Comparison of ENCODE assay signal across 27 cellular contexts in genomic region chr11:83259559-83259958, GRCh38. TPM values are rescaled to one million over a fixed set of nuclear protein-coding genes. Genes with fewer than 3 reads are reported as not detected.
DNase-seq lines count a peak whose midpoint lies in the region; ATAC-seq, FAIRE-seq and TF ChIP-seq lines count a peak whose summit lies in the region.
"Had no signal": no experiment of that assay in that cellular context is flagged by ENCODE, and none has a peak within 500 bp of the region (broad histone marks: within the 10 kb centered on the region; RNA-seq: fewer than 3 reads in every experiment).

No MANE protein-coding gene starts in this region.

- H3K4me1 ChIP-seq in CD8-positive, alpha-beta memory T cell (ENCODE audit: insufficient read depth, low read length), result no peaks in the 10 kb centered on the region
- peaks cover 12 to 16% of the 10 kb centered on the region in 2 donors for H3K4me1 ChIP-seq in gastrocnemius medialis

- no peak overlapping the region for H3K4me3 ChIP-seq in CD8-positive, alpha-beta memory T cell (ENCODE audit: low read length)
- H3K4me3 ChIP-seq in gastrocnemius medialis, result no peak overlapping the region
- H3K4me3 ChIP-seq: GM12878, PC-9 had no signal

- no peak for TF ChIP-seq POLR2A in gastrocnemius medialis (IDR thresholded peaks at IDR 0.05)

- CTCF ChIA-PET in CD8-positive, alpha-beta memory T cell (lab: Charles Lee), result no interaction called here

- H3K36me3 ChIP-seq in CD8-positive, alpha-beta memory T cell (ENCODE audit: insufficient read depth, low read length), result peaks cover 18% of the 10 kb centered on the region
- peaks cover 0 to 27% of the 10 kb centered on the region in 2 donors for H3K36me3 ChIP-seq in gastrocnemius medialis

- no peak overlapping the region for H3K4me3 Mint-ChIP-seq in CD8-positive, alpha-beta memory T cell
- H3K4me3 Mint-ChIP-seq: B cell; CD8-positive, alpha-beta T cell had no signal

- H3K4me1 Mint-ChIP-seq in CD8-positive, alpha-beta memory T cell, result no peaks in the 10 kb centered on the region
- H3K4me1 Mint-ChIP-seq: B cell had no signal

- ATAC-seq in left cardiac atrium (peak; percentile 61 to 80), gastrocnemius medialis (peak; percentile 70 to 78), GM21737 (IDR thresholded peaks at IDR 0.05; ENCODE audit: unreplicated experiment) (no peak)
- ATAC-seq: CD8-positive, alpha-beta T cell; GM12878; HCT116; HepG2 had no signal

- intact Hi-C loops in left cardiac atrium (cut with DNase I), result no loop called here
- intact Hi-C loops in gastrocnemius medialis (cut with DNase I; ENCODE audit: low total_unique reads), result no loop called here

- no peak for TF ChIP-seq CTCF in gastrocnemius medialis (IDR thresholded peaks at IDR 0.05 in 4 of 5, conservative IDR thresholded peaks at IDR 0.05 in 1 of 5)

- H3K36me3 Mint-ChIP-seq in CD8-positive, alpha-beta memory T cell, result peaks cover 4 to 60% (median 22%) of the 10 kb centered on the region in 3 donors

- H3K27me3 ChIP-seq in CD8-positive, alpha-beta memory T cell (ENCODE audit: insufficient read depth, low read length, poor library complexity, severe bottlenecking), result no peaks in the 10 kb centered on the region
- no peaks in the 10 kb centered on the region for H3K27me3 ChIP-seq in gastrocnemius medialis

- no peaks in the 10 kb centered on the region for H3K27me3 Mint-ChIP-seq in CD8-positive, alpha-beta memory T cell
- H3K27me3 Mint-ChIP-seq: B cell had no signal

- POLR2A ChIA-PET in CD8-positive, alpha-beta memory T cell (lab: Charles Lee), result no interaction called here

- peak; percentile 80 for FAIRE-seq in HTR-8/SVneo (lab: Jason Lieb, UNC)
- FAIRE-seq: GM12878, HepG2 had no signal

- in situ Hi-C loops in gastrocnemius medialis (cut with MboI; ENCODE audit: low sequenced_read_pairs in 4 of 4), result loop anchor here in 2 of 4 donors (10.0 kb wide), 2 partner anchors 355 to 545 kb away; partner anchors contain the start of genes DDIAS (in 1 of the 2) and PRCP (in 1 of the 2)

- no peaks in the 10 kb centered on the region for H3K9me3 ChIP-seq in CD8-positive, alpha-beta memory T cell (ENCODE audit: low read length)
- no peaks in the 10 kb centered on the region for H3K9me3 ChIP-seq in gastrocnemius medialis

- H3K27ac Mint-ChIP-seq in CD8-positive, alpha-beta memory T cell, result peak overlapping the region in 5 of 8 donors; percentile 2 to 40 (median 23)
- H3K27ac Mint-ChIP-seq: B cell had no signal

- H3K9me3 Mint-ChIP-seq in CD8-positive, alpha-beta memory T cell, result no peaks in the 10 kb centered on the region
- H3K9me3 Mint-ChIP-seq: CD8-positive, alpha-beta T cell had no signal

- DNase-seq in CD8-positive, alpha-beta memory T cell, result no peak
- DNase-seq in HTR-8/SVneo (ENCODE audit: insufficient read length, low spot score) (no peak), left cardiac atrium (no peak), gastrocnemius medialis (peak in 1 of 2 donors; percentile 20), caudate nucleus (lab: John Stamatoyannopoulos, UW) (no peak), activated T-cell treated with anti-CD3 and anti-CD28 coated beads for 4 hours (no peak)
- DNase-seq: CD8-positive, alpha-beta T cell; DMS 273 treated with DMSO at 0.1 percent for 48 hours; DMS79; EL; GDM1; Kasumi-1; MV-4-11; NCI-H1105; NCI-H146; NCI-H1930; NCI-H2107; NCI-H524; NCI-H748 treated with DMSO at 0.1 percent for 48 hours; PC-9; SHP77 had no signal

- H3K27ac ChIP-seq in CD8-positive, alpha-beta memory T cell (ENCODE audit: low read depth, low read length), result no peak overlapping the region
- H3K27ac ChIP-seq in gastrocnemius medialis (peak overlapping the region in 2 of 4 donors; percentile 1 to 46), caudate nucleus (ENCODE audit: low read depth, low read length) (no peak overlapping the region)
- H3K27ac ChIP-seq: C4-2B had no signal

RNA-seq across cellular contexts. Expression of gene CCDC90B, which starts 26.6 kb away (rescaled TPM):
- 10 to 100 TPM; 36.7 to 40.6 TPM for total RNA-seq in CD8-positive, alpha-beta memory T cell
- 58.9 TPM for polyA plus RNA-seq in CD8-positive, alpha-beta memory T cell
- 10 to 100 TPM; 25.9 to 30.4 TPM for total RNA-seq in left cardiac atrium
- 10 to 100 TPM; 18.1 to 30.1 (median 22.8) TPM for total RNA-seq in gastrocnemius medialis
